Comparison of ENCODE assay signal across 1 cellular context in the genomic region with DNA sequence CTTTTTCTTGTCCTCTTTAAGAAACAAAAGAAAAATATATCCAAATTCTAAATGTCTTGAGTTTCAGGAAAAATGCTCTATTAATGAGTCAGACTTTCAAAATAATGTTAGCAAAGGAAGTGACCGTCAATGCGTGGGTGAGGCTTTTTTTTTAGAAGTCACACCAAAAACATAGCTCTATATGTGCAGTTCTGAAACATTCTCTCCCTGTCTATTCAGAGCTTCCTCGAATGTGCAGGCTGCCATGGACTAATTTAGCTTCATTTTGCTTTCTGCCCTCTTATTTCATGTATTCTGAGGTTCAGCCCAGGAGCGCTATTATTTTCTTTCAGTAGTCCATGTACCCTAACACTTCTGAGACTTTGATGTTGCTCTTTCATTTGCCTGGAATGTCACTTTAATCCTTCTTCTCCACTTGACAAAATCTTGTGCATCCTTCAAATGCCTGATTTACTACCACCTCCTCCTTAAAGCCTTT.
TF ChIP-seq lines count a peak whose summit lies in the region.

No MANE protein-coding gene starts in this region.

TF ChIP-seq in GM23338, 12 proteins besides CTCF, POLR2A, EP300 and RAD21 (continued from another document):
- TF ChIP-seq, protein P1, sequence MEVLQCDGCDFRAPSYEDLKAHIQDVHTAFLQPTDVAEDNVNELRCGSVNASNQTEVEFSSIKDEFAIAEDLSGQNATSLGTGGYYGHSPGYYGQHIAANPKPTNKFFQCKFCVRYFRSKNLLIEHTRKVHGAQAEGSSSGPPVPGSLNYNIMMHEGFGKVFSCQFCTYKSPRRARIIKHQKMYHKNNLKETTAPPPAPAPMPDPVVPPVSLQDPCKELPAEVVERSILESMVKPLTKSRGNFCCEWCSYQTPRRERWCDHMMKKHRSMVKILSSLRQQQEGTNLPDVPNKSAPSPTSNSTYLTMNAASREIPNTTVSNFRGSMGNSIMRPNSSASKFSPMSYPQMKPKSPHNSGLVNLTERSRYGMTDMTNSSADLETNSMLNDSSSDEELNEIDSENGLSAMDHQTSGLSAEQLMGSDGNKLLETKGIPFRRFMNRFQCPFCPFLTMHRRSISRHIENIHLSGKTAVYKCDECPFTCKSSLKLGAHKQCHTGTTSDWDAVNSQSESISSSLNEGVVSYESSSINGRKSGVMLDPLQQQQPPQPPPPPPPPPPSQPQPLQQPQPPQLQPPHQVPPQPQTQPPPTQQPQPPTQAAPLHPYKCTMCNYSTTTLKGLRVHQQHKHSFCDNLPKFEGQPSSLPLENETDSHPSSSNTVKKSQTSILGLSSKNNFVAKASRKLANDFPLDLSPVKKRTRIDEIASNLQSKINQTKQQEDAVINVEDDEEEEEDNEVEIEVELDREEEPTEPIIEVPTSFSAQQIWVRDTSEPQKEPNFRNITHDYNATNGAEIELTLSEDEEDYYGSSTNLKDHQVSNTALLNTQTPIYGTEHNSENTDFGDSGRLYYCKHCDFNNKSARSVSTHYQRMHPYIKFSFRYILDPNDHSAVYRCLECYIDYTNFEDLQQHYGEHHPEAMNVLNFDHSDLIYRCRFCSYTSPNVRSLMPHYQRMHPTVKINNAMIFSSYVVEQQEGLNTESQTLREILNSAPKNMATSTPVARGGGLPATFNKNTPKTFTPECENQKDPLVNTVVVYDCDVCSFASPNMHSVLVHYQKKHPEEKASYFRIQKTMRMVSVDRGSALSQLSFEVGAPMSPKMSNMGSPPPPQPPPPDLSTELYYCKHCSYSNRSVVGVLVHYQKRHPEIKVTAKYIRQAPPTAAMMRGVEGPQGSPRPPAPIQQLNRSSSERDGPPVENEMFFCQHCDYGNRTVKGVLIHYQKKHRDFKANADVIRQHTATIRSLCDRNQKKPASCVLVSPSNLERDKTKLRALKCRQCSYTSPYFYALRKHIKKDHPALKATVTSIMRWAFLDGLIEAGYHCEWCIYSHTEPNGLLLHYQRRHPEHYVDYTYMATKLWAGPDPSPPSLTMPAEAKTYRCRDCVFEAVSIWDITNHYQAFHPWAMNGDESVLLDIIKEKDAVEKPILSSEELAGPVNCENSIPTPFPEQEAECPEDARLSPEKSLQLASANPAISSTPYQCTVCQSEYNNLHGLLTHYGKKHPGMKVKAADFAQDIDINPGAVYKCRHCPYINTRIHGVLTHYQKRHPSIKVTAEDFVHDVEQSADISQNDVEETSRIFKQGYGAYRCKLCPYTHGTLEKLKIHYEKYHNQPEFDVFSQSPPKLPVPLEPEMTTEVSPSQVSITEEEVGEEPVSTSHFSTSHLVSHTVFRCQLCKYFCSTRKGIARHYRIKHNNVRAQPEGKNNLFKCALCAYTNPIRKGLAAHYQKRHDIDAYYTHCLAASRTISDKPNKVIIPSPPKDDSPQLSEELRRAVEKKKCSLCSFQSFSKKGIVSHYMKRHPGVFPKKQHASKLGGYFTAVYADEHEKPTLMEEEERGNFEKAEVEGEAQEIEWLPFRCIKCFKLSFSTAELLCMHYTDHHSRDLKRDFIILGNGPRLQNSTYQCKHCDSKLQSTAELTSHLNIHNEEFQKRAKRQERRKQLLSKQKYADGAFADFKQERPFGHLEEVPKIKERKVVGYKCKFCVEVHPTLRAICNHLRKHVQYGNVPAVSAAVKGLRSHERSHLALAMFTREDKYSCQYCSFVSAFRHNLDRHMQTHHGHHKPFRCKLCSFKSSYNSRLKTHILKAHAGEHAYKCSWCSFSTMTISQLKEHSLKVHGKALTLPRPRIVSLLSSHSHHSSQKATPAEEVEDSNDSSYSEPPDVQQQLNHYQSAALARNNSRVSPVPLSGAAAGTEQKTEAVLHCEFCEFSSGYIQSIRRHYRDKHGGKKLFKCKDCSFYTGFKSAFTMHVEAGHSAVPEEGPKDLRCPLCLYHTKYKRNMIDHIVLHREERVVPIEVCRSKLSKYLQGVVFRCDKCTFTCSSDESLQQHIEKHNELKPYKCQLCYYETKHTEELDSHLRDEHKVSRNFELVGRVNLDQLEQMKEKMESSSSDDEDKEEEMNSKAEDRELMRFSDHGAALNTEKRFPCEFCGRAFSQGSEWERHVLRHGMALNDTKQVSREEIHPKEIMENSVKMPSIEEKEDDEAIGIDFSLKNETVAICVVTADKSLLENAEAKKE (CRISPR knock-in tag; IDR thresholded peaks at IDR 0.05): no peak
- no peak for TF ChIP-seq JUNB (IDR thresholded peaks at IDR 0.05; ENCODE audit: unreplicated experiment)
- no peak for TF ChIP-seq EZH2 (IDR thresholded peaks at IDR 0.05; ENCODE audit: low read depth, unreplicated experiment)
